22 cellular contexts compared by ENCODE assay signal in genomic region chr7:124597509-124597908, GRCh38.
"Had no signal": no experiment of that assay in that cellular context is flagged by ENCODE, and none has a peak within 500 bp of the region (broad histone marks: within the 10 kb centered on the region; RNA-seq: fewer than 3 reads in every experiment).

No MANE protein-coding gene starts in this region.

- H3K9me3 Mint-ChIP-seq: activated naive CD4-positive, alpha-beta T cell treated with anti-CD3 and anti-CD28 coated beads for 36 hours; activated naive CD8-positive, alpha-beta T cell treated with anti-CD3 and anti-CD28 coated beads, Interleukin-2, amount 10 ng/mL, durations not matched to agents 7 days and 5 days; activated T-cell treated with anti-CD3 and anti-CD28 coated beads, Interleukin-2, amount 50 U/mL, for 4 hours; endodermal cell; mesothelial cell of epicardium; neural progenitor cell; type B pancreatic cell; WTC11 had no signal

- H3K9me3 ChIP-seq: gastroesophageal sphincter, left ventricle myocardium inferior, thoracic aorta had no signal

- H3K4me3 ChIP-seq: coronary artery, gastroesophageal sphincter, left ventricle myocardium inferior, neural progenitor cell, thoracic aorta had no signal

- H3K36me3 Mint-ChIP-seq: activated naive CD8-positive, alpha-beta T cell treated with anti-CD3 and anti-CD28 coated beads, Interleukin-2, amount 10 ng/mL, durations not matched to agents 7 days and 5 days; mesothelial cell of epicardium; naive thymus-derived CD8-positive, alpha-beta T cell; neural progenitor cell; type B pancreatic cell; WTC11 had no signal

- H3K27me3 Mint-ChIP-seq: activated naive CD8-positive, alpha-beta T cell treated with anti-CD3 and anti-CD28 coated beads, Interleukin-2, amount 10 ng/mL, durations not matched to agents 7 days and 5 days; naive thymus-derived CD8-positive, alpha-beta T cell; type B pancreatic cell had no signal

- H3K27me3 ChIP-seq: gastroesophageal sphincter, neural progenitor cell had no signal

- H3K27ac ChIP-seq: coronary artery, gastroesophageal sphincter, left ventricle myocardium inferior, neural progenitor cell, thoracic aorta had no signal

- H3K4me1 ChIP-seq: gastroesophageal sphincter, left ventricle myocardium inferior had no signal

- H3K27ac Mint-ChIP-seq: activated naive CD4-positive, alpha-beta T cell treated with anti-CD3 and anti-CD28 coated beads for 36 hours; activated naive CD8-positive, alpha-beta T cell treated with anti-CD3 and anti-CD28 coated beads, Interleukin-2, amount 10 ng/mL, durations not matched to agents 7 days and 5 days; endodermal cell; mesothelial cell of epicardium; naive thymus-derived CD8-positive, alpha-beta T cell; neural progenitor cell; type B pancreatic cell; WTC11 had no signal

- ATAC-seq: activated T-cell treated with anti-CD3 and anti-CD28 coated beads, Interleukin-2, amount 50 U/mL, for 4 hours; gastroesophageal sphincter; naive thymus-derived CD8-positive, alpha-beta T cell; WTC11 had no signal

- DNase-seq: activated CD4-positive, alpha-beta T cell treated with anti-CD3 and anti-CD28 coated beads, Interleukin-2, amount 50 U/mL, for 48 hours; activated CD8-positive, alpha-beta memory T cell treated with anti-CD3 and anti-CD28 coated beads, Interleukin-2, amount 50 U/mL, for 48 hours; activated naive CD4-positive, alpha-beta T cell treated with anti-CD3 and anti-CD28 coated beads for 36 hours; activated naive CD8-positive, alpha-beta T cell treated with anti-CD3 and anti-CD28 coated beads, Interleukin-2, amount 10 ng/mL, durations not matched to agents 7 days and 5 days; activated T-cell treated with anti-CD3 and anti-CD28 coated beads, Interleukin-2, amount 50 U/mL, for 4 hours; amniotic stem cell; cerebellar nuclear complex; endodermal cell; head of caudate nucleus; hypothalamus; left ventricle myocardium inferior; naive thymus-derived CD8-positive, alpha-beta T cell; stimulated activated CD4-positive, alpha-beta T cell treated with anti-CD3 and anti-CD28 coated beads, Interleukin-2, amount 100 ng/mL, for 48 hours; stimulated activated naive CD4-positive, alpha-beta T cell; T1000 had no signal

- H3K4me3 Mint-ChIP-seq: activated naive CD4-positive, alpha-beta T cell treated with anti-CD3 and anti-CD28 coated beads for 36 hours; activated naive CD8-positive, alpha-beta T cell treated with anti-CD3 and anti-CD28 coated beads, Interleukin-2, amount 10 ng/mL, durations not matched to agents 7 days and 5 days; activated T-cell treated with anti-CD3 and anti-CD28 coated beads, Interleukin-2, amount 50 U/mL, for 4 hours; endodermal cell; mesothelial cell of epicardium; naive thymus-derived CD8-positive, alpha-beta T cell; neural progenitor cell; type B pancreatic cell; WTC11 had no signal

- H3K36me3 ChIP-seq: gastroesophageal sphincter, left ventricle myocardium inferior, neural progenitor cell, thoracic aorta had no signal

- H3K4me1 Mint-ChIP-seq: activated naive CD8-positive, alpha-beta T cell treated with anti-CD3 and anti-CD28 coated beads, Interleukin-2, amount 10 ng/mL, durations not matched to agents 7 days and 5 days; endodermal cell; mesothelial cell of epicardium; naive thymus-derived CD8-positive, alpha-beta T cell; WTC11 had no signal
